Comparison of ENCODE assay signal across 1 cellular context in genomic region chr6:28981391-28981832, GRCh38.
TF ChIP-seq lines count a peak whose summit lies in the region.

No MANE protein-coding gene starts in this region.

TF ChIP-seq in PFSK-1, 5 proteins besides CTCF, POLR2A, EP300 and RAD21 (continued from another document):
- TF ChIP-seq REST (IDR thresholded peaks at IDR 0.05; ENCODE audit: insufficient read depth in 1 of 2, low read depth in 2 of 2, low read length in 2 of 2), result no peak
